ENCODE assay signal across 8 cellular contexts in the genomic region with DNA sequence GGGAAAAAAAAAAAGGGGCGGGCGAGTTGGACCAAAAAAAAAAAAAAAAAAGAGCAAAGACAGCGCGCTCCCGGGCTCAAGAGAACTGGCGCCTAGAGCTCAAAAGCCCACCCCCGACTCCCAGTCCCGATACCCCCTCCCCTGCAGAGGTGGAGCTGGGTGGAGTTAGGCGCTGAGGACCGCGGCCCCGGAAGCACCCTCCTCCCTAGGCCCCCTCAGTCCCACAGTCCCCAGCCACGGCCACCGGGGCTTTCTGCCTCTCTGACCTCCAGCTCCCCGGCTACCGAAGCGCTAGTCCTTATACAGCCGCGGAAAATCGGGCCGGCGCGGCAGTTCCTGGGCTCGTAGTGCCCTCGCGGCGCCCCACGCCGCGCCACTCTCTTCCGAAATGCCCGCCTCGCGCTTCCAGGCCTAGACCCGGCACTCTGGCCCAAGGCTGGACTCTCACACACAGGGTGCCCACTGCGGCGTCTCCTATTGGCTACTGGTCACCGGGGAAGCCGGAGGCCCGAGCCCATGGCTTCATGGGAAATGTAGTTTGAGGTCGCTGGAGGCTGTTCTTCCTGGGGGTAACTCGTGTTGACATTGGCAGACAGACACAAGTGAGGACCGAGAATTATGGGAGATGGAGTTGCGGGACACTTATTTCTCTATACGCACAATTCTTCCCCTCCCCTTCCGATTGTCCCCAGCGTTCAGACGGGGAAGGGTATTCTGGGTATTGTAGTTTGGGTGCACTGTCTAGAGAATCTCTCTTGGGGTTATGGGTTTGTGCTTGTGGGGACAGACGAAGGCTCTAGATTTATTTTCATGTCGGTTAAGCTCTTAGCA.
DNase-seq lines count a peak whose midpoint lies in the region; ATAC-seq and TF ChIP-seq lines count a peak whose summit lies in the region.

A gene with protein sequence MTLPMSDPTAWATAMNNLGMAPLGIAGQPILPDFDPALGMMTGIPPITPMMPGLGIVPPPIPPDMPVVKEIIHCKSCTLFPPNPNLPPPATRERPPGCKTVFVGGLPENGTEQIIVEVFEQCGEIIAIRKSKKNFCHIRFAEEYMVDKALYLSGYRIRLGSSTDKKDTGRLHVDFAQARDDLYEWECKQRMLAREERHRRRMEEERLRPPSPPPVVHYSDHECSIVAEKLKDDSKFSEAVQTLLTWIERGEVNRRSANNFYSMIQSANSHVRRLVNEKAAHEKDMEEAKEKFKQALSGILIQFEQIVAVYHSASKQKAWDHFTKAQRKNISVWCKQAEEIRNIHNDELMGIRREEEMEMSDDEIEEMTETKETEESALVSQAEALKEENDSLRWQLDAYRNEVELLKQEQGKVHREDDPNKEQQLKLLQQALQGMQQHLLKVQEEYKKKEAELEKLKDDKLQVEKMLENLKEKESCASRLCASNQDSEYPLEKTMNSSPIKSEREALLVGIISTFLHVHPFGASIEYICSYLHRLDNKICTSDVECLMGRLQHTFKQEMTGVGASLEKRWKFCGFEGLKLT (minus strand): TSS at position 427 of the 831 bp plus-strand sequence. CDS start 199,993 bp downstream, outside the sequence.

- DNase-seq in AML-193 (lab: John Stamatoyannopoulos, UW) (peak; percentile 85 to 90), NCI-H510A treated with DMSO at 0.1 percent for 48 hours (lab: John Stamatoyannopoulos, UW) (peak; percentile 96), choroid plexus epithelial cell (ENCODE audit: low read depth) (peak; percentile 98), kidney glomerular epithelial cell (lab: John Stamatoyannopoulos, UW) (peak; percentile 80)
- DNase-seq in activated CD4-positive, alpha-beta T cell treated with anti-CD3 and anti-CD28 coated beads for 24 hours (ENCODE audit: low read depth in 2 of 2) = peak; percentile 56 to 60
- DNase-seq in stimulated activated CD4-positive, alpha-beta T cell treated with anti-CD3 and anti-CD28 coated beads, Interleukin-1b, Interleukin-23, amount 100 ng/mL, for 24 hours (ENCODE audit: low read depth in 4 of 4, low spot score in 1 of 4) = peak; percentile 45 to 65 (median 52)

- peak within 1 kb of the TSS; percentile 77 for H3K4me3 ChIP-seq in choroid plexus epithelial cell (ENCODE audit: low read depth, low read length)

- peak; percentile 100 for ATAC-seq in HG03439 (IDR thresholded peaks at IDR 0.05; ENCODE audit: unreplicated experiment)

- peak; percentile 7 for TF ChIP-seq CTCF in choroid plexus epithelial cell (conservative IDR thresholded peaks at IDR 0.05; ENCODE audit: low read depth, low read length)

- TF ChIP-seq POLR2A in GM19193 (IDR thresholded peaks at IDR 0.05; ENCODE audit: extremely low read depth, insufficient read depth, insufficient read length) = peak; percentile 79

Comparison
In these comparisons a context has a peak if more than half of its experiments do, and no peak if none do; other contexts are left out.
1. Peak in every context shown above with its lines: DNase-seq, ATAC-seq and H3K4me3 ChIP-seq.